ENCODE assay signal across 8 cellular contexts in genomic region chr9:35103660-35104191, GRCh38. TPM values are rescaled to one million over a fixed set of nuclear protein-coding genes. Genes with fewer than 3 reads are reported as not detected.
DNase-seq lines count a peak whose midpoint lies in the region; ATAC-seq, FAIRE-seq and TF ChIP-seq lines count a peak whose summit lies in the region.

No MANE protein-coding gene starts in this region.

- peaks cover 0 to 73% (median 68%) of the 10 kb centered on the region in 9 donors for H3K36me3 ChIP-seq in heart left ventricle
- peaks cover 13% of the 10 kb centered on the region for H3K36me3 ChIP-seq in bronchial epithelial cell (ENCODE audit: control insufficient read depth, insufficient read depth, low read length)
- no peaks in the 10 kb centered on the region for H3K36me3 ChIP-seq in uterus

- no peak for TF ChIP-seq POLR2A in heart left ventricle (IDR thresholded peaks at IDR 0.05)
- no peak for TF ChIP-seq POLR2A in uterus (IDR thresholded peaks at IDR 0.05)

- H3K4me1 Mint-ChIP-seq in mesothelial cell of epicardium: peaks cover 23% of the 10 kb centered on the region

- H3K9me3 Mint-ChIP-seq in mesothelial cell of epicardium: no peaks in the 10 kb centered on the region

- TF ChIP-seq CTCF in heart left ventricle (IDR thresholded peaks at IDR 0.05): no peak
- no peak for TF ChIP-seq CTCF in bronchial epithelial cell (IDR thresholded peaks at IDR 0.05; ENCODE audit: insufficient read depth, low read length, severe bottlenecking)
- TF ChIP-seq CTCF in mesothelial cell of epicardium (IDR thresholded peaks at IDR 0.05; ENCODE audit: unreplicated experiment): no peak
- TF ChIP-seq CTCF in uterus (IDR thresholded peaks at IDR 0.05): no peak

- peak overlapping the region; percentile 98 for H3K27ac Mint-ChIP-seq in mesothelial cell of epicardium

- H3K9me3 ChIP-seq in heart left ventricle (no peaks in the 10 kb centered on the region), uterus (no peaks in the 10 kb centered on the region)

- H3K36me3 Mint-ChIP-seq in mesothelial cell of epicardium: peaks cover 18% of the 10 kb centered on the region

- H3K27ac ChIP-seq in heart left ventricle (peak overlapping the region; percentile 71 to 94 (median 88)), uterus (peak overlapping the region; percentile 90)

- 26 to 36% (median 31%) methylated on average over 5 of the region's 5 CpGs for WGBS in heart left ventricle, 4 donors

- no peaks in the 10 kb centered on the region for H3K27me3 Mint-ChIP-seq in mesothelial cell of epicardium (ENCODE audit: low read depth)

- no peak for DNase-seq in heart left ventricle
- DNase-seq in left cardiac atrium: no peak
- no peak for DNase-seq in bronchial epithelial cell (ENCODE audit: low read depth)
- no peak for DNase-seq in mesothelial cell of epicardium (ENCODE audit: low spot score in 2 of 2, unreplicated experiment in 2 of 2)
- DNase-seq in uterus: no peak
- DNase-seq in GM03348 (ENCODE audit: low spot score): no peak
- no peak for DNase-seq in pons (ENCODE audit: low spot score)

- H3K4me3 Mint-ChIP-seq in mesothelial cell of epicardium: peak overlapping the region; percentile 98

- H3K4me3 ChIP-seq in heart left ventricle: peak overlapping the region in 11 of 12 donors; percentile 61 to 85 (median 76)
- H3K4me3 ChIP-seq in bronchial epithelial cell (ENCODE audit: low read depth, low read length): peak overlapping the region; percentile 62
- H3K4me3 ChIP-seq in uterus: peak overlapping the region; percentile 60 to 95

- no peak for FAIRE-seq in bronchial epithelial cell (lab: Jason Lieb, UNC)

- H3K4me1 ChIP-seq in heart left ventricle: peaks cover 0 to 25% (median 20%) of the 10 kb centered on the region in 12 donors
- no peaks in the 10 kb centered on the region for H3K4me1 ChIP-seq in uterus

- ATAC-seq in heart left ventricle (no peak), left cardiac atrium (no peak), HG02610 (IDR thresholded peaks at IDR 0.05; ENCODE audit: unreplicated experiment) (no peak)

- intact Hi-C loops in heart left ventricle (cut with DNase I): loop anchor here in 2 of 10 donors (2.0 to 5.0 kb wide), 3 partner anchors 31 to 436 kb away; partner anchors contain the start of genes DNAJB5 (in 1 of the 2) and VCP (in 1 of the 2)
- intact Hi-C loops in left cardiac atrium (cut with DNase I): loop anchor here in 1 of 2 donors (2.0 kb wide), 1 partner anchor 31 kb away; the partner anchor contains the start of gene VCP
- intact Hi-C loops in uterus (cut with DNase I; ENCODE audit: low total_unique reads): no loop called here

- H3K27me3 ChIP-seq in heart left ventricle (no peaks in the 10 kb centered on the region), bronchial epithelial cell (ENCODE audit: control insufficient read depth, insufficient read depth, low read length) (no peaks in the 10 kb centered on the region), uterus (no peaks in the 10 kb centered on the region)

RNA-seq across cellular contexts. Expression of gene STOML2, which starts 0.8 kb away (rescaled TPM):
- 100 to 1,000 TPM; 114 to 162 (median 130) TPM for total RNA-seq in heart left ventricle
- 100 to 1,000 TPM in 1 of 2 donors, 10 to 100 TPM in 1; 78.2 to 177 TPM for polyA plus RNA-seq in heart left ventricle
- total RNA-seq in left cardiac atrium: 10 to 100 TPM; 95.7 to 97.4 TPM
- total RNA-seq in bronchial epithelial cell: 165 and 248 TPM in 2 replicates
- total RNA-seq in mesothelial cell of epicardium: 92.2 to 95.3 TPM (median 93.4 TPM) in 3 replicates
- 100 to 1,000 TPM in 1 of 4 donors, 10 to 100 TPM in 3; 58.4 to 107 (median 63.4) TPM for total RNA-seq in uterus

RNA-seq across cellular contexts. Expression of gene PIGO, which starts 7.3 kb away (rescaled TPM):
- total RNA-seq in heart left ventricle: 10 to 100 TPM in 2 of 9 donors, 1 to 10 TPM in 7; 7.0 to 13.1 (median 9.1) TPM
- polyA plus RNA-seq in heart left ventricle: 10 to 100 TPM in 1 of 2 donors, 1 to 10 TPM in 1; 8.6 to 12.0 TPM
- 10 to 100 TPM; 10.9 to 11.5 TPM for total RNA-seq in left cardiac atrium
- total RNA-seq in bronchial epithelial cell: 22.9 and 25.3 TPM in 2 replicates
- total RNA-seq in mesothelial cell of epicardium: 28.4 to 31.2 TPM (median 28.9 TPM) in 3 replicates
- 10 to 100 TPM in 3 of 4 donors, 1 to 10 TPM in 1; 2.8 to 21.5 (median 14.6) TPM for total RNA-seq in uterus

RNA-seq across cellular contexts. Expression of gene ATOSB, which starts 11.9 kb away (rescaled TPM):
- 10 to 100 TPM; 15.9 to 43.3 (median 19.5) TPM for total RNA-seq in heart left ventricle
- polyA plus RNA-seq in heart left ventricle: 10 to 100 TPM; 15.9 to 42.5 TPM
- 10 to 100 TPM; 13.6 to 17.9 TPM for total RNA-seq in left cardiac atrium
- 10.3 and 12.2 TPM in 2 replicates for total RNA-seq in bronchial epithelial cell
- total RNA-seq in mesothelial cell of epicardium: 19.2 to 21.7 TPM (median 21.0 TPM) in 3 replicates
- 10 to 100 TPM in 1 of 4 donors, 1 to 10 TPM in 1, under 1 TPM in 2; 0.51 to 14.8 (median 4.1) TPM for total RNA-seq in uterus

RNA-seq across cellular contexts. Expression of gene FANCG, which starts 24.0 kb away (rescaled TPM):
- total RNA-seq in heart left ventricle: 10 to 100 TPM in 1 of 9 donors, 1 to 10 TPM in 7, under 1 TPM in 1; 0.71 to 11.8 (median 2.9) TPM
- polyA plus RNA-seq in heart left ventricle: 1 to 10 TPM; 2.3 to 3.4 TPM
- 1 to 10 TPM; 3.7 to 8.2 TPM for total RNA-seq in left cardiac atrium
- 7.6 and 9.7 TPM in 2 replicates for total RNA-seq in bronchial epithelial cell
- total RNA-seq in mesothelial cell of epicardium: 48.8 to 52.2 TPM (median 51.8 TPM) in 3 replicates
- total RNA-seq in uterus: 10 to 100 TPM in 1 of 4 donors, 1 to 10 TPM in 3; 1.8 to 29.1 (median 8.3) TPM

RNA-seq across cellular contexts. Expression of gene VCP, which starts 31.3 kb away (rescaled TPM):
- total RNA-seq in heart left ventricle (100 to 1,000 TPM; 221 to 411 (median 279) TPM), left cardiac atrium (100 to 1,000 TPM; 171 to 234 TPM), bronchial epithelial cell (320 and 342 TPM in 2 replicates), mesothelial cell of epicardium (313 to 318 TPM (median 317 TPM) in 3 replicates), uterus (100 to 1,000 TPM in 3 of 4 donors, 10 to 100 TPM in 1; 57.6 to 252 (median 174) TPM)
- polyA plus RNA-seq in heart left ventricle: 100 to 1,000 TPM; 107 to 251 TPM
